ENCODE assay signal across 8 cellular contexts in the genomic region with DNA sequence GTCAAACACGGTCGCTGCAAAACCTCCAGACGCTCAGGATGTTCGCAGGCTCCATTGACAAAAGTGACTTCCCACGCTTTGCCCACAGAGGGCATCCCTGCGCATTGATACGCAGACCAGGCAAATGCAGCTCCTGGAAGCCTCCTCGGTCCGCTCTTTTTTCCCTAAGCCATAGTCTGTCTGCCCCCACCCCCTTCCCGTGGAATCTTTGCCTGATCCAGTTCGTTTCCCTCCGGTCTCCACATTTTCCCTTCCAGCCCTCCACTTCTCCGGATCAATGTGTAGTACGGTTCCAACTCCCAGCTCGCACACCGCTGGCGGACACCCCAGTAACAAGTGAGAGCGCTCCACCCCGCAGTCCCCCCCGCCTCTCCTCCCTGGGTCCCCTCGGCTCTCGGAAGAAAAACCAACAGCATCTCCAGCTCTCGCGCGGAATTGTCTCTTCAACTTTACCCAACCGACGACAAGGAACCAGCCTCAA. TPM values are rescaled to one million over a fixed set of nuclear protein-coding genes. Genes with fewer than 3 reads are reported as not detected.
A peak's percentile ranks its signal among the peaks of the same experiment; 100 is the strongest.
DNase-seq lines count a peak whose midpoint lies in the region; ATAC-seq, FAIRE-seq and TF ChIP-seq lines count a peak whose summit lies in the region.

A gene with protein sequence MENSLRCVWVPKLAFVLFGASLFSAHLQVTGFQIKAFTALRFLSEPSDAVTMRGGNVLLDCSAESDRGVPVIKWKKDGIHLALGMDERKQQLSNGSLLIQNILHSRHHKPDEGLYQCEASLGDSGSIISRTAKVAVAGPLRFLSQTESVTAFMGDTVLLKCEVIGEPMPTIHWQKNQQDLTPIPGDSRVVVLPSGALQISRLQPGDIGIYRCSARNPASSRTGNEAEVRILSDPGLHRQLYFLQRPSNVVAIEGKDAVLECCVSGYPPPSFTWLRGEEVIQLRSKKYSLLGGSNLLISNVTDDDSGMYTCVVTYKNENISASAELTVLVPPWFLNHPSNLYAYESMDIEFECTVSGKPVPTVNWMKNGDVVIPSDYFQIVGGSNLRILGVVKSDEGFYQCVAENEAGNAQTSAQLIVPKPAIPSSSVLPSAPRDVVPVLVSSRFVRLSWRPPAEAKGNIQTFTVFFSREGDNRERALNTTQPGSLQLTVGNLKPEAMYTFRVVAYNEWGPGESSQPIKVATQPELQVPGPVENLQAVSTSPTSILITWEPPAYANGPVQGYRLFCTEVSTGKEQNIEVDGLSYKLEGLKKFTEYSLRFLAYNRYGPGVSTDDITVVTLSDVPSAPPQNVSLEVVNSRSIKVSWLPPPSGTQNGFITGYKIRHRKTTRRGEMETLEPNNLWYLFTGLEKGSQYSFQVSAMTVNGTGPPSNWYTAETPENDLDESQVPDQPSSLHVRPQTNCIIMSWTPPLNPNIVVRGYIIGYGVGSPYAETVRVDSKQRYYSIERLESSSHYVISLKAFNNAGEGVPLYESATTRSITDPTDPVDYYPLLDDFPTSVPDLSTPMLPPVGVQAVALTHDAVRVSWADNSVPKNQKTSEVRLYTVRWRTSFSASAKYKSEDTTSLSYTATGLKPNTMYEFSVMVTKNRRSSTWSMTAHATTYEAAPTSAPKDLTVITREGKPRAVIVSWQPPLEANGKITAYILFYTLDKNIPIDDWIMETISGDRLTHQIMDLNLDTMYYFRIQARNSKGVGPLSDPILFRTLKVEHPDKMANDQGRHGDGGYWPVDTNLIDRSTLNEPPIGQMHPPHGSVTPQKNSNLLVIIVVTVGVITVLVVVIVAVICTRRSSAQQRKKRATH (N-terminal part only) (plus strand): TSS at position 307 of the 481 bp plus-strand sequence. CDS start 591 bp downstream, outside the sequence.

- no peaks in the 10 kb centered on the region for H3K9me3 ChIP-seq in pancreas

- H3K27ac ChIP-seq in pancreas = no peak within 1 kb of the TSS

- POLR2A ChIA-PET in HEK293T (lab: Yijun Ruan, JAX) = no interaction called here

- WGBS in pancreas, 2 donors = 1 to 3% methylated on average over 27 of the region's 27 CpGs

- peak; percentile 18 for DNase-seq in ACHN
- peak; percentile 11 for DNase-seq in HEK293T (ENCODE audit: extremely low spot score)
- peak; percentile 49 for DNase-seq in OCI-M1 (lab: John Stamatoyannopoulos, UW)
- peak; percentile 39 for DNase-seq in fibroblast of peridontal ligament (ENCODE audit: extremely low read depth)
- DNase-seq in pancreas = peak; percentile 29 to 72 (median 46)
- no peak for DNase-seq in EL
- DNase-seq in activated CD4-positive, alpha-beta T cell treated with anti-CD3 and anti-CD28 coated beads for 1 hour = no peak
- DNase-seq in T-helper 2 cell = no peak

- TF ChIP-seq CTCF in pancreas (IDR thresholded peaks at IDR 0.05) = peak in 2 of 4 donors; percentile 19 to 25

- CTCF ChIA-PET in HEK293T (lab: Yijun Ruan, JAX) = no interaction called here

- in situ Hi-C loops in ACHN (cut with HindIII; ENCODE audit: low pct_ligation_motif_present, low pct_unique_long_range_greater_than_20kb, low sequenced_read_pairs) = no loop called here

- intact Hi-C loops in pancreas (cut with DNase I) = no loop called here

- FAIRE-seq in pancreas (lab: Jason Lieb, UNC) = no peak

- H3K4me1 ChIP-seq in pancreas = no peaks in the 10 kb centered on the region

- peak within 1 kb of the TSS in 2 of 4 donors; percentile 6 to 34 for H3K4me3 ChIP-seq in pancreas

- peaks cover 0 to 16% (median 2%) of the 10 kb centered on the region in 4 donors for H3K27me3 ChIP-seq in pancreas

- ATAC-seq in pancreas = peak; percentile 60 to 95 (median 90)

- H3K36me3 ChIP-seq in pancreas = no peaks in the 10 kb centered on the region

TF ChIP-seq in HEK293T, 16 proteins besides CTCF, POLR2A, EP300 and RAD21:
- TF ChIP-seq TARDBP (IDR thresholded peaks at IDR 0.05) (no peak), SP1 (IDR thresholded peaks at IDR 0.05) (no peak), NFRKB (IDR thresholded peaks at IDR 0.05) (no peak), FOXA1 (IDR thresholded peaks at IDR 0.05) (no peak), L3MBTL2 (conservative IDR thresholded peaks at IDR 0.05) (no peak), ZNF384 (IDR thresholded peaks at IDR 0.05) (no peak), FOXK2 (IDR thresholded peaks at IDR 0.05) (no peak), ELF4 (IDR thresholded peaks at IDR 0.05) (no peak), ARNT (IDR thresholded peaks at IDR 0.05) (no peak), PKNOX1 (IDR thresholded peaks at IDR 0.05) (no peak), BHLHE40 (IDR thresholded peaks at IDR 0.05; ENCODE audit: borderline replicate concordance) (no peak), FOXM1 (IDR thresholded peaks at IDR 0.05; ENCODE audit: borderline replicate concordance) (no peak), HDGF (IDR thresholded peaks at IDR 0.05; ENCODE audit: borderline replicate concordance) (no peak), LEF1 (IDR thresholded peaks at IDR 0.05; ENCODE audit: borderline replicate concordance) (no peak), SUZ12 (IDR thresholded peaks at IDR 0.05) (no peak), CTBP1 (IDR thresholded peaks at IDR 0.05; ENCODE audit: borderline replicate concordance) (no peak)

RNA-seq across cellular contexts. Expression of the gene that starts here (rescaled TPM):
- under 1 TPM in 5 of 6 donors, not detected in 1; 0.18 to 0.44 (median 0.28) TPM for total RNA-seq in pancreas
- polyA plus RNA-seq in pancreas = under 1 TPM; 0.19 to 0.38 TPM

Comparison
In these comparisons a context has a peak if more than half of its experiments do, and no peak if none do; other contexts are left out.
1. Peak in DNase-seq and ATAC-seq in pancreas; RNA of the gene not detected or under 1 TPM.
2. DNase-seq: peak in ACHN (single experiment), HEK293T (single experiment), OCI-M1 (single experiment) and fibroblast of peridontal ligament (single experiment); none in EL (single experiment), activated CD4-positive, alpha-beta T cell treated with anti-CD3 and anti-CD28 coated beads for 1 hour (single experiment) and T-helper 2 cell (0 of 5).